Comparison of ENCODE assay signal across 8 cellular contexts in the genomic region with DNA sequence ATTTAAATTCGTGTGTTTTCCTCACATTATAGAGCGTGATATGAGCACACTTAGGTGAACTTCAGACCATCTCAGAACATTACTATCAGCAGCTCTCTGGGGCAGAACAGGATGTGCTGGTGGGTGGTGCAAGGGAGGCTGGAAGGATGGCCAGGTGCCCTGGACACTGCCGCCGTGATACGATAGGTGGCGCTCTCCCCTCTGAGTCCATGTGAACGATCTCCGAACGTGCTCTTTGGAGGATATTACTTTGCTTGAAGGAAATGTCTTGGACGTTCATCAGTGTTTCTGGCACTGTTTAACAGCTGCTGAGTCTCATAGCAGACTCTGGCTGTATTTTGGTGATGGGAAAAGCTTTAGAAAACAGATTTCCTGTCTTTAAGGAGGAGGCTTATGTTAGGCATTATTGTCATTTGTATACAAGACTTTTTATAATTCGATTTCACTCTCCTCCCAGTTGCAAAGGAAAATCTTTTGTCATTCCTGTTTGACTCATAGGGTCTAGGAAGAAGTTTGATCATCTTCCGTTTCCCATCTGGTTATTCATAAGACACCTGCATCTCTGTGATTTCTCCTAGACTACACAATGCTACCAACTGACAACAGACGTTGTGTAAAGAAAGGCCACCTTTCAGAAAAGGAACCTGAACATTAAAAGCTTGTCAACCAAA.
A peak's percentile ranks its signal among the peaks of the same experiment; 100 is the strongest.
DNase-seq lines count a peak whose midpoint lies in the region; ATAC-seq and TF ChIP-seq lines count a peak whose summit lies in the region.

No MANE protein-coding gene starts in this region.

- H3K79me1 ChIP-seq in mesenchymal stem cell (replicated peaks; ENCODE audit: low read length, poor library complexity, severe bottlenecking): no peaks in the 10 kb centered on the region

- H2BK12ac ChIP-seq in mesenchymal stem cell (ENCODE audit: low read length in 2 of 2): peak overlapping the region in 1 of 2 experiments; percentile 29

- H3K27me3 Mint-ChIP-seq in endodermal cell (ENCODE audit: insufficient read depth): no peaks in the 10 kb centered on the region

- no peak overlapping the region for H2AFZ ChIP-seq in mesenchymal stem cell (ENCODE audit: low read depth, low read length)

- peaks cover 21% of the 10 kb centered on the region for H3K4me1 Mint-ChIP-seq in endodermal cell

- no peak overlapping the region for H3K4me2 ChIP-seq in mesenchymal stem cell (ENCODE audit: low read length, poor library complexity, severe bottlenecking)

- peak overlapping the region in 1 of 2 experiments; percentile 18 for H3K18ac ChIP-seq in mesenchymal stem cell (ENCODE audit: low read depth in 1 of 2, low read length in 2 of 2)

- WGBS in endodermal cell (ENCODE audit: insufficient coverage in 1 of 2, insufficient read length in 1 of 2), 2 experiments: 25 to 37% methylated on average over 6 to 13 of the region's 13 CpGs
- 12% methylated on average over 12 of the region's 13 CpGs for WGBS in mesenchymal stem cell

- H3K9ac ChIP-seq in endodermal cell (ENCODE audit: extremely low read depth, low read length, poor library complexity, severe bottlenecking) (no peak overlapping the region), mesenchymal stem cell (ENCODE audit: low read length) (no peak overlapping the region)

- peak; percentile 50 for TF ChIP-seq CTCF in AG04449 (IDR thresholded peaks at IDR 0.05; ENCODE audit: insufficient read depth, low read length, missing control alignments)
- TF ChIP-seq CTCF in endodermal cell (conservative IDR thresholded peaks at IDR 0.05): peak; percentile 98

- POLR2A ChIA-PET in AG04449 (lab: Yijun Ruan, JAX): no interaction called here

- CTCF ChIA-PET in AG04449 (lab: Yijun Ruan, JAX): no interaction called here

- no peak overlapping the region for H3K27ac ChIP-seq in endodermal cell (ENCODE audit: low read depth, low read length)
- H3K27ac ChIP-seq in mesenchymal stem cell (ENCODE audit: low read length, poor library complexity, severe bottlenecking): no peak overlapping the region

- H2BK5ac ChIP-seq in mesenchymal stem cell (ENCODE audit: low read depth, low read length, poor library complexity, severe bottlenecking): no peak overlapping the region

- no peak overlapping the region for H3K14ac ChIP-seq in mesenchymal stem cell (ENCODE audit: low read length in 2 of 2)

- H4K91ac ChIP-seq in mesenchymal stem cell (ENCODE audit: low read length): no peak overlapping the region

- no peak overlapping the region for H2BK120ac ChIP-seq in mesenchymal stem cell (ENCODE audit: low read depth, low read length)

- no peak overlapping the region for H3K4me3 Mint-ChIP-seq in endodermal cell

- no peak for DNase-seq in AG04449 (ENCODE audit: low read depth, low spot score)
- peak; percentile 7 for DNase-seq in NCI-H460 (ENCODE audit: extremely low read depth, low read depth)
- peak; percentile 95 for DNase-seq in endodermal cell
- DNase-seq in mesenchymal stem cell: peak; percentile 81
- no peak for DNase-seq in H4 (ENCODE audit: low spot score)
- no peak for DNase-seq in activated gamma-delta T cell (lab: John Stamatoyannopoulos, UW)

- H3K36me3 Mint-ChIP-seq in endodermal cell (ENCODE audit: low read depth): no peaks in the 10 kb centered on the region

- H2BK15ac ChIP-seq in mesenchymal stem cell (ENCODE audit: low read depth, poor library complexity, severe bottlenecking): no peak overlapping the region

- no peak overlapping the region for H4K8ac ChIP-seq in mesenchymal stem cell (ENCODE audit: low read length)

- H3K4me1 ChIP-seq in endodermal cell (ENCODE audit: control insufficient read depth, insufficient read depth, low read length): no peaks in the 10 kb centered on the region
- H3K4me1 ChIP-seq in mesenchymal stem cell (ENCODE audit: control insufficient read depth, insufficient read depth, low read depth, low read length): no peaks in the 10 kb centered on the region

- H3K27me3 ChIP-seq in endodermal cell (ENCODE audit: control insufficient read depth, insufficient read depth, low read length, poor library complexity, severe bottlenecking) (no peaks in the 10 kb centered on the region), mesenchymal stem cell (ENCODE audit: control insufficient read depth in 1 of 2, insufficient read depth in 1 of 2, low read length in 2 of 2) (no peaks in the 10 kb centered on the region)

- no peaks in the 10 kb centered on the region for H3K9me3 Mint-ChIP-seq in endodermal cell

- H3K36me3 ChIP-seq in endodermal cell (ENCODE audit: control insufficient read depth, insufficient read depth, low read length) (no peaks in the 10 kb centered on the region), mesenchymal stem cell (ENCODE audit: control insufficient read depth in 1 of 2, insufficient read depth in 2 of 2, low read depth in 1 of 2, low read length in 2 of 2) (no peaks in the 10 kb centered on the region)

- H3K4me3 ChIP-seq in AG04449 (ENCODE audit: low read depth, low read length): no peak overlapping the region
- H3K4me3 ChIP-seq in endodermal cell (ENCODE audit: low read length): no peak overlapping the region
- H3K4me3 ChIP-seq in mesenchymal stem cell (ENCODE audit: insufficient read depth in 1 of 2, low read depth in 1 of 2, low read length in 2 of 2): no peak overlapping the region

- ATAC-seq in GM18499 (IDR thresholded peaks at IDR 0.05; ENCODE audit: insufficient read depth, unreplicated experiment) (peak; percentile 94), HG02798 (IDR thresholded peaks at IDR 0.05; ENCODE audit: poor library complexity, unreplicated experiment) (peak; percentile 93)

- no peak overlapping the region for H3K23ac ChIP-seq in mesenchymal stem cell (ENCODE audit: low read length in 2 of 2)

- no peaks in the 10 kb centered on the region for H3K9me3 ChIP-seq in endodermal cell (ENCODE audit: control insufficient read depth, low read length)
- no peaks in the 10 kb centered on the region for H3K9me3 ChIP-seq in mesenchymal stem cell (ENCODE audit: control insufficient read depth, low read length)

- no peak overlapping the region for H3K27ac Mint-ChIP-seq in endodermal cell

- H2AK5ac ChIP-seq in mesenchymal stem cell (ENCODE audit: low read length, severe bottlenecking): no peak overlapping the region

- H3K4ac ChIP-seq in mesenchymal stem cell (ENCODE audit: low read depth in 1 of 2, low read length in 2 of 2): no peak overlapping the region

Comparison
In these comparisons a context has a peak if more than half of its experiments do, and no peak if none do; other contexts are left out.
1. DNase-seq: peak in NCI-H460 (single experiment), endodermal cell (single experiment) and mesenchymal stem cell (single experiment); none in AG04449 (single experiment), H4 (single experiment) and activated gamma-delta T cell (single experiment).